Comparison of ENCODE assay signal across 1 cellular context in genomic region chr22:47645450-47645914, GRCh38.
TF ChIP-seq lines count a peak whose summit lies in the region.

No MANE protein-coding gene starts in this region.

TF ChIP-seq in K562, 482 proteins besides CTCF, POLR2A, EP300 and RAD21 (continued from another document and continues in another):
- TF ChIP-seq ZFX (CRISPR knock-in tag; IDR thresholded peaks at IDR 0.05) (no peak), SRF (CRISPR knock-in tag; IDR thresholded peaks at IDR 0.05) (no peak), KDM1A (IDR thresholded peaks at IDR 0.05) (no peak), HMG20A (CRISPR knock-in tag; conservative IDR thresholded peaks at IDR 0.05) (no peak), CUX1 (CRISPR knock-in tag; IDR thresholded peaks at IDR 0.05) (no peak), ZBED1 (IDR thresholded peaks at IDR 0.05) (no peak), ILF3 (IDR thresholded peaks at IDR 0.05; ENCODE audit: borderline replicate concordance) (no peak), KHSRP (IDR thresholded peaks at IDR 0.05) (no peak), ZNF592 (IDR thresholded peaks at IDR 0.05) (peak; percentile 79), HES1 (IDR thresholded peaks at IDR 0.05; ENCODE audit: low read depth) (no peak), MCM2 (IDR thresholded peaks at IDR 0.05; ENCODE audit: low read depth) (no peak), XRCC5 (IDR thresholded peaks at IDR 0.05; ENCODE audit: low read depth, low read length) (no peak), CREBBP (IDR thresholded peaks at IDR 0.05; ENCODE audit: low read depth, low read length) (no peak), MXD1 (CRISPR knock-in tag; IDR thresholded peaks at IDR 0.05; ENCODE audit: borderline replicate concordance, poor library complexity, severe bottlenecking) (no peak), ARID3A (IDR thresholded peaks at IDR 0.05; ENCODE audit: borderline replicate concordance, low read depth, low read length) (no peak), ZKSCAN8 (CRISPR knock-in tag; IDR thresholded peaks at IDR 0.05) (no peak), PRDM10 (IDR thresholded peaks at IDR 0.05; ENCODE audit: partially characterized antibody) (no peak), SLC30A9 (CRISPR knock-in tag; IDR thresholded peaks at IDR 0.05) (no peak), TEAD1 (CRISPR knock-in tag; IDR thresholded peaks at IDR 0.05) (no peak), ZNF766 (CRISPR knock-in tag; conservative IDR thresholded peaks at IDR 0.05) (no peak), HDAC2 (IDR thresholded peaks at IDR 0.05) (no peak; the same call in 1 of the 2 replicates), ZNF175 (CRISPR knock-in tag; IDR thresholded peaks at IDR 0.05; ENCODE audit: low read depth) (peak; percentile 91; the same call in 1 of the 2 replicates), ZFP1 (CRISPR knock-in tag; IDR thresholded peaks at IDR 0.05) (no peak), PURB (CRISPR knock-in tag; IDR thresholded peaks at IDR 0.05; ENCODE audit: low read depth) (no peak), ZNF232 (CRISPR knock-in tag; IDR thresholded peaks at IDR 0.05) (no peak), SMAD1 (IDR thresholded peaks at IDR 0.05; ENCODE audit: low read depth, low read length, partially characterized antibody) (no peak), TRIM24 (IDR thresholded peaks at IDR 0.05) (peak; percentile 45 to 56; a peak in 2 of 4 replicates), ZNF253 (CRISPR knock-in tag; conservative IDR thresholded peaks at IDR 0.05) (no peak), HNRNPK (IDR thresholded peaks at IDR 0.05; ENCODE audit: low read depth, low read length, poor library complexity, severe bottlenecking) (no peak), MTF1 (CRISPR knock-in tag; IDR thresholded peaks at IDR 0.05; ENCODE audit: borderline replicate concordance) (no peak), ZNF316 (IDR thresholded peaks at IDR 0.05) (no peak), EGR1 (conservative IDR thresholded peaks at IDR 0.05) (no peak), NCOA1 (IDR thresholded peaks at IDR 0.05; ENCODE audit: low read depth) (no peak), ELK1 (CRISPR knock-in tag; IDR thresholded peaks at IDR 0.05) (no peak), PBX2 (CRISPR knock-in tag; IDR thresholded peaks at IDR 0.05; ENCODE audit: low read depth) (no peak), PBX2 (tag; conservative IDR thresholded peaks at IDR 0.05; ENCODE audit: low read depth) (peak; percentile 21; the same call in 1 of the 2 replicates), ATF3 (IDR thresholded peaks at IDR 0.05) (peak; percentile 98), ATF3 (CRISPR knock-in tag; conservative IDR thresholded peaks at IDR 0.05) (no peak), CBX2 (IDR thresholded peaks at IDR 0.05; ENCODE audit: insufficient read depth, low read length, poor library complexity, severe bottlenecking) (no peak), ELF1 (tag; IDR thresholded peaks at IDR 0.05) (no peak), CREM (IDR thresholded peaks at IDR 0.05; ENCODE audit: low read depth) (no peak), MCM3 (IDR thresholded peaks at IDR 0.05) (no peak), RBM25 (IDR thresholded peaks at IDR 0.05; ENCODE audit: low read depth, low read length, severe bottlenecking) (no peak), TCF3 (CRISPR knock-in tag; IDR thresholded peaks at IDR 0.05) (no peak), RUNX1 (IDR thresholded peaks at IDR 0.05; ENCODE audit: low read depth) (no peak)
